Comparison of ENCODE assay signal across 9 cellular contexts in genomic region chr2:71417300-71418202, GRCh38. TPM values are rescaled to one million over a fixed set of nuclear protein-coding genes. Genes with fewer than 3 reads are reported as not detected.
A peak's percentile ranks its signal among the peaks of the same experiment; 100 is the strongest.
DNase-seq lines count a peak whose midpoint lies in the region; ATAC-seq, FAIRE-seq and TF ChIP-seq lines count a peak whose summit lies in the region.
"Had no signal": no experiment of that assay in that cellular context is flagged by ENCODE, and none has a peak within 500 bp of the region (broad histone marks: within the 10 kb centered on the region; RNA-seq: fewer than 3 reads in every experiment).

No MANE protein-coding gene starts in this region.

- no peaks in the 10 kb centered on the region for H3F3A ChIP-seq in OCI-LY1 (ENCODE audit: insufficient read depth, low read length)

- H3K9ac ChIP-seq in OCI-LY1 (ENCODE audit: low read length): peak overlapping the region; percentile 77

- DNase-seq in GM12865 (ENCODE audit: low read depth) (peak; percentile 15), epithelial cell of esophagus (ENCODE audit: low read depth) (peak; percentile 6), pancreas (no peak), WERI-Rb-1 (no peak), GM10248 (ENCODE audit: extremely low spot score) (no peak), NCI-H2029 treated with DMSO at 0.1 percent for 48 hours (lab: John Stamatoyannopoulos, UW) (no peak)
- DNase-seq: NCI-H226 had no signal

- 40 to 43% methylated on average over 6 to 7 of the region's 16 CpGs for WGBS in pancreas, 2 donors

- H3K36me3 ChIP-seq in OCI-LY1 (ENCODE audit: insufficient read depth, low read length) (peaks cover 16% of the 10 kb centered on the region), pancreas (no peaks in the 10 kb centered on the region), WERI-Rb-1 (peaks cover 23% of the 10 kb centered on the region)

- H3K27me3 ChIP-seq in OCI-LY1 (ENCODE audit: insufficient read depth, low read length): no peaks in the 10 kb centered on the region
- H3K27me3 ChIP-seq in pancreas: no peaks in the 10 kb centered on the region
- no peaks in the 10 kb centered on the region for H3K27me3 ChIP-seq in WERI-Rb-1 (ENCODE audit: insufficient read depth, low read depth, severe bottlenecking)

- TF ChIP-seq CTCF in GM12865 (IDR thresholded peaks at IDR 0.05; ENCODE audit: insufficient read depth, low read depth, low read length, missing control alignments) (no peak), OCI-LY1 (IDR thresholded peaks at IDR 0.05; ENCODE audit: low read length) (no peak), epithelial cell of esophagus (IDR thresholded peaks at IDR 0.05; ENCODE audit: insufficient read depth, low read depth, low read length, missing control alignments) (no peak), pancreas (IDR thresholded peaks at IDR 0.05) (no peak), WERI-Rb-1 (IDR thresholded peaks at IDR 0.05; ENCODE audit: low read depth, low read length) (no peak), GM10248 (IDR thresholded peaks at IDR 0.05; ENCODE audit: control extremely low read depth, extremely low read depth, low read depth, missing control alignments) (no peak)

- peak overlapping the region; percentile 86 for H3K27ac ChIP-seq in OCI-LY1 (ENCODE audit: low read depth, low read length, poor library complexity, severe bottlenecking)
- peak overlapping the region in 2 of 4 donors; percentile 12 to 18 for H3K27ac ChIP-seq in pancreas
- H3K27ac ChIP-seq in WERI-Rb-1: no peak overlapping the region

- 0 out of 2 replicates have a peak overlapping the region, but pooled peaks have one; percentile 71 for H2AFZ ChIP-seq in OCI-LY1 (ENCODE audit: low read length)

- no peaks in the 10 kb centered on the region for H3K9me3 ChIP-seq in OCI-LY1 (ENCODE audit: low read length)
- no peaks in the 10 kb centered on the region for H3K9me3 ChIP-seq in pancreas
- H3K9me3 ChIP-seq in WERI-Rb-1 (ENCODE audit: severe bottlenecking): no peaks in the 10 kb centered on the region

- no peak for FAIRE-seq in pancreas (lab: Jason Lieb, UNC)

- CTCF ChIA-PET in GM10248 (lab: Yijun Ruan, JAX): interaction anchor here (0.9 to 1.3 kb wide), 2 partner anchors 12 to 86 kb away, joined by 3 read pairs; partner anchors contain the start of gene ZNF638

- no peaks in the 10 kb centered on the region for H3K9me2 ChIP-seq in OCI-LY1 (ENCODE audit: low read depth, low read length)

- POLR2A ChIA-PET in GM10248 (lab: Yijun Ruan, JAX): no interaction called here

- peak in 3 of 4 donors; percentile 18 to 46 (median 42) for ATAC-seq in pancreas
- no peak for ATAC-seq in HG03159 (IDR thresholded peaks at IDR 0.05; ENCODE audit: unreplicated experiment)

- H3K4me3 ChIP-seq in GM12865 (ENCODE audit: low read depth, low read length) (peak overlapping the region; percentile 61), OCI-LY1 (ENCODE audit: low read depth, low read length, poor library complexity, severe bottlenecking) (peak overlapping the region; percentile 63), epithelial cell of esophagus (ENCODE audit: low read length) (peak overlapping the region; percentile 46), pancreas (peak overlapping the region in 1 of 4 donors; percentile 23), WERI-Rb-1 (ENCODE audit: low read depth, low read length) (no peak overlapping the region)

- no peaks in the 10 kb centered on the region for H4K20me1 ChIP-seq in OCI-LY1 (ENCODE audit: insufficient read depth, low read length)

- intact Hi-C loops in pancreas (cut with DNase I): no loop called here

- H3K79me2 ChIP-seq in OCI-LY1 (ENCODE audit: insufficient read depth, low read length): no peaks in the 10 kb centered on the region

- H3K4me2 ChIP-seq in OCI-LY1 (ENCODE audit: low read length): peak overlapping the region; percentile 88

- peaks cover 7% of the 10 kb centered on the region for H3K4me1 ChIP-seq in OCI-LY1 (ENCODE audit: insufficient read depth, low read length, severe bottlenecking)
- H3K4me1 ChIP-seq in pancreas: peaks cover 0 to 10% (median 0%) of the 10 kb centered on the region in 3 donors

RNA-seq across cellular contexts. Expression of gene DYSF, which starts 35.8 kb away (rescaled TPM):
- total RNA-seq in pancreas: 1 to 10 TPM; 1.1 to 5.5 (median 1.9) TPM
- 1 to 10 TPM; 2.2 to 3.5 TPM for polyA plus RNA-seq in pancreas

Comparison
In these comparisons a context has a peak if more than half of its experiments do, and no peak if none do; other contexts are left out.
1. DNase-seq: peak in GM12865 (single experiment) and epithelial cell of esophagus (single experiment); none in pancreas (0 of 6), WERI-Rb-1 (single experiment), GM10248 (single experiment) and NCI-H2029 treated with DMSO at 0.1 percent for 48 hours (single experiment).